Comparison of ENCODE assay signal across 36 cellular contexts in the genomic region with DNA sequence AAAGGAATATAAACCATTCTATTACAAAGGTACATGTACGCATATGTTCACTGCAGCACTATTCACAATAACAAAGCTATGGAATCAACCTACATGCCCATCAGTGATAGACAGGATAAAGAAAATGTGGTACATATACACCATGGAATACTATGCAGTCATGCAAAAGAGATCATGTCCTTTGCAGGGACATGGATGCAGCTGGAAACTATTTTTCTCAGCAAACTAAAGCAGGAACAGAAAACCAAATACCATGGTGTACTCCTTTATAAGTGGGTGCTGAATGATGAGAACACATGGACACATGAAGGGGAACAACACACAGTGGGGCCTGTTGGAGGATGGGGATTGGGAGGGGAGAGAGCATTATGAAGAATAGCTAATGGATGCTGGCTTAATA.
"Had no signal": no experiment of that assay in that cellular context is flagged by ENCODE, and none has a peak within 500 bp of the region (broad histone marks: within the 10 kb centered on the region; RNA-seq: fewer than 3 reads in every experiment).

No MANE protein-coding gene starts in this region.

- H3K27me3 ChIP-seq: adrenal gland, body of pancreas, brain microvascular endothelial cell, breast epithelium had no signal

- H3K4me1 Mint-ChIP-seq: activated B cell treated with CpG ODN at 0.5 μM for 24 hours; activated CD4-positive, alpha-beta T cell treated with anti-CD3 and anti-CD28 coated beads, Interleukin-2, amount 10 ng/mL, durations not matched to agents 24 days and 14 days; activated naive CD8-positive, alpha-beta T cell treated with anti-CD3 and anti-CD28 coated beads for 36 hours; activated T-helper 17 cell treated with anti-CD3 and anti-CD28 coated beads, Interleukin-2, amount 50 U/mL, for 72 hours had no signal

- H3K9me3 Mint-ChIP-seq: activated B cell treated with CpG ODN at 0.5 μM for 24 hours; activated naive CD4-positive, alpha-beta T cell treated with anti-CD3 and anti-CD28 coated beads for 36 hours; activated T-helper 1 cell treated with anti-CD3 and anti-CD28 coated beads, Interleukin-12 subunit alpha, Interleukin-12 subunit beta, Interleukin-2, Interleukin-4 antibody, amounts not matched to agents 30 ng/mL and 10 ng/mL and 1 ng/mL, durations not matched to agents 14 hours and 24 hours and 36 hours; activated T-helper 17 cell treated with anti-CD3 and anti-CD28 coated beads, Interleukin-2, amount 50 U/mL, for 72 hours; T-helper 1 cell treated with Interleukin-12 subunit alpha and Interleukin-12 subunit beta and Interleukin-4 antibody, amounts not matched to agents 30 μg/mL and 1 μg/mL, for 36 hours; T-helper 2 cell treated with Interferon-gamma antibody and Interleukin-4, amounts not matched to agents 5 μg/mL and 100 μg/mL, for 36 hours had no signal

- H3K27ac Mint-ChIP-seq: activated B cell treated with CpG ODN at 0.5 μM for 24 hours; activated CD4-positive, alpha-beta memory T cell treated with anti-CD3 and anti-CD28 coated beads for 36 hours; activated CD4-positive, alpha-beta T cell treated with anti-CD3 and anti-CD28 coated beads, Interleukin-2, amount 10 ng/mL, durations not matched to agents 24 days and 14 days; activated CD8-positive, alpha-beta T cell treated with anti-CD3 and anti-CD28 coated beads for 36 hours; activated naive CD4-positive, alpha-beta T cell treated with anti-CD3 and anti-CD28 coated beads for 36 hours; activated naive CD4-positive, alpha-beta T cell treated with anti-CD3 and anti-CD28 coated beads, Interleukin-2, amount 50 U/mL, for 72 hours; activated naive CD8-positive, alpha-beta T cell treated with anti-CD3 and anti-CD28 coated beads for 36 hours; activated T-cell treated with anti-CD3 and anti-CD28 coated beads, Interleukin-2, amount 50 U/mL, for 72 hours; activated T-helper 1 cell treated with anti-CD3 and anti-CD28 coated beads, Interleukin-12 subunit alpha, Interleukin-12 subunit beta, Interleukin-2, Interleukin-4 antibody, amounts not matched to agents 30 ng/mL and 10 ng/mL and 1 ng/mL, durations not matched to agents 14 hours and 24 hours and 36 hours; activated T-helper 17 cell treated with anti-CD3 and anti-CD28 coated beads, Interleukin-2, amount 50 U/mL, for 72 hours; T-helper 1 cell treated with Interleukin-12 subunit alpha and Interleukin-12 subunit beta and Interleukin-4 antibody, amounts not matched to agents 30 μg/mL and 1 μg/mL, for 36 hours; T-helper 2 cell treated with Interferon-gamma antibody and Interleukin-4, amounts not matched to agents 5 μg/mL and 100 μg/mL, for 36 hours had no signal

- H3K27me3 Mint-ChIP-seq: activated B cell treated with CpG ODN at 0.5 μM for 24 hours; activated CD4-positive, alpha-beta memory T cell treated with anti-CD3 and anti-CD28 coated beads for 36 hours; activated CD4-positive, alpha-beta T cell treated with anti-CD3 and anti-CD28 coated beads, Interleukin-2, amount 10 ng/mL, durations not matched to agents 24 days and 14 days; activated CD8-positive, alpha-beta T cell treated with anti-CD3 and anti-CD28 coated beads for 36 hours; activated naive CD8-positive, alpha-beta T cell treated with anti-CD3 and anti-CD28 coated beads for 36 hours; activated T-helper 17 cell treated with anti-CD3 and anti-CD28 coated beads, Interleukin-2, amount 50 U/mL, for 72 hours had no signal

- H3K4me3 ChIP-seq: adrenal gland, body of pancreas, breast epithelium had no signal

- ATAC-seq: activated CD8-positive, alpha-beta T cell treated with anti-CD3 and anti-CD28 coated beads for 36 hours; activated naive CD4-positive, alpha-beta T cell treated with anti-CD3 and anti-CD28 coated beads, Interleukin-2, amount 50 U/mL, for 72 hours; activated T-cell treated with anti-CD3 and anti-CD28 coated beads, Interleukin-2, amount 50 U/mL, for 4 hours; activated T-cell treated with anti-CD3 and anti-CD28 coated beads, Interleukin-2, amount 50 U/mL, for 72 hours; activated T-helper 17 cell treated with anti-CD3 and anti-CD28 coated beads, Interleukin-2, amount 50 U/mL, for 72 hours; body of pancreas had no signal

- H3K36me3 ChIP-seq: adrenal gland, brain microvascular endothelial cell, breast epithelium had no signal

- H3K4me1 ChIP-seq: adrenal gland, body of pancreas, breast epithelium had no signal

- H3K4me3 Mint-ChIP-seq: activated B cell treated with CpG ODN at 0.5 μM for 24 hours; activated CD4-positive, alpha-beta memory T cell treated with anti-CD3 and anti-CD28 coated beads for 36 hours; activated CD4-positive, alpha-beta T cell treated with anti-CD3 and anti-CD28 coated beads, Interleukin-2, amount 10 ng/mL, durations not matched to agents 24 days and 14 days; activated CD8-positive, alpha-beta T cell treated with anti-CD3 and anti-CD28 coated beads for 36 hours; activated naive CD4-positive, alpha-beta T cell treated with anti-CD3 and anti-CD28 coated beads for 36 hours; activated naive CD8-positive, alpha-beta T cell treated with anti-CD3 and anti-CD28 coated beads for 36 hours; activated T-cell treated with anti-CD3 and anti-CD28 coated beads, Interleukin-2, amount 50 U/mL, for 4 hours; activated T-cell treated with anti-CD3 and anti-CD28 coated beads, Interleukin-2, amount 50 U/mL, for 72 hours; activated T-helper 1 cell treated with anti-CD3 and anti-CD28 coated beads, Interleukin-12 subunit alpha, Interleukin-12 subunit beta, Interleukin-2, Interleukin-4 antibody, amounts not matched to agents 30 ng/mL and 10 ng/mL and 1 ng/mL, durations not matched to agents 14 hours and 24 hours and 36 hours; activated T-helper 17 cell treated with anti-CD3 and anti-CD28 coated beads, Interleukin-2, amount 50 U/mL, for 72 hours; T-helper 1 cell treated with Interleukin-12 subunit alpha and Interleukin-12 subunit beta and Interleukin-4 antibody, amounts not matched to agents 30 μg/mL and 1 μg/mL, for 36 hours; T-helper 2 cell treated with Interferon-gamma antibody and Interleukin-4, amounts not matched to agents 5 μg/mL and 100 μg/mL, for 36 hours had no signal

- DNase-seq: activated B cell treated with CpG ODN at 0.5 μM for 24 hours; activated CD4-positive, alpha-beta memory T cell treated with anti-CD3 and anti-CD28 coated beads for 36 hours; activated CD4-positive, alpha-beta T cell treated with anti-CD3 and anti-CD28 coated beads for 4 hours; activated CD4-positive, alpha-beta T cell treated with anti-CD3 and anti-CD28 coated beads, Interleukin-2, amount 10 ng/mL, durations not matched to agents 24 days and 14 days; activated CD4-positive, alpha-beta T cell treated with anti-CD3 and anti-CD28 coated beads, Interleukin-2, amount 50 U/mL, for 1 hour; activated CD4-positive, alpha-beta T cell treated with anti-CD3 and anti-CD28 coated beads, Interleukin-2, amount 50 U/mL, for 4 hours; activated CD4-positive, CD25-positive, alpha-beta regulatory T cell treated with anti-CD3 and anti-CD28 coated beads, Interleukin-2, amount 50 U/mL, for 72 hours; activated CD8-positive, alpha-beta memory T cell treated with anti-CD3 and anti-CD28 coated beads, Interleukin-2, amount 50 U/mL, for 4 hours; activated CD8-positive, alpha-beta T cell treated with anti-CD3 and anti-CD28 coated beads for 36 hours; activated effector memory CD4-positive, alpha-beta T cell treated with anti-CD3 and anti-CD28 coated beads, Interleukin-2, amount 50 U/mL, for 16 hours; activated gamma-delta T cell treated with Interleukin-2 at 50 U/mL for 16 hours; activated naive CD4-positive, alpha-beta T cell; activated naive CD4-positive, alpha-beta T cell treated with anti-CD3 and anti-CD28 coated beads for 36 hours; activated naive CD8-positive, alpha-beta T cell treated with anti-CD3 and anti-CD28 coated beads for 36 hours; activated T-cell treated with anti-CD3 and anti-CD28 coated beads for 4 hours; activated T-cell treated with anti-CD3 and anti-CD28 coated beads, Interleukin-2, amount 50 U/mL, for 1 hour; activated T-cell treated with anti-CD3 and anti-CD28 coated beads, Interleukin-2, amount 50 U/mL, for 4 hours; activated T-cell treated with anti-CD3 and anti-CD28 coated beads, Interleukin-2, amount 50 U/mL, for 72 hours; adrenal gland; amniotic stem cell; aorta; body of pancreas; brain microvascular endothelial cell; central memory CD4-positive, alpha-beta T cell; T-helper 2 cell; T-helper 9 cell had no signal

- FAIRE-seq: astrocyte, colon, TTC549 had no signal

- H3K9me3 ChIP-seq: adrenal gland, body of pancreas had no signal

- H3K27ac ChIP-seq: adrenal gland, body of pancreas, brain microvascular endothelial cell, breast epithelium, VCaP had no signal
